In genomic region chr12:38775-39174, GRCh38 we compare ENCODE assay signal across 6 cellular contexts. TPM values are rescaled to one million over a fixed set of nuclear protein-coding genes. Genes with fewer than 3 reads are reported as not detected.
"Had no signal": no experiment of that assay in that cellular context is flagged by ENCODE, and none has a peak within 500 bp of the region (broad histone marks: within the 10 kb centered on the region; RNA-seq: fewer than 3 reads in every experiment).

No MANE protein-coding gene starts in this region.

RNA-seq across cellular contexts. Expression of gene IQSEC3, which starts 27.8 kb away (rescaled TPM):
- total RNA-seq: OCI-LY7, PC-9, RPMI7951, SJCRH30, SJSA1, SK-MEL-5 had no signal
